ENCODE assay signal across 1 cellular context in genomic region chr9:13141629-13142028, GRCh38.
TF ChIP-seq lines count a peak whose summit lies in the region.

No MANE protein-coding gene starts in this region.

TF ChIP-seq in HepG2, 621 proteins besides CTCF, POLR2A, EP300 and RAD21 (continued from another document):
- no peak for TF ChIP-seq ZNF329 (CRISPR knock-in tag; IDR thresholded peaks at IDR 0.05; ENCODE audit: low read depth)
- no peak for TF ChIP-seq THYN1 (CRISPR knock-in tag; IDR thresholded peaks at IDR 0.05; ENCODE audit: borderline replicate concordance, low read depth)
- no peak for TF ChIP-seq RBFOX2 (IDR thresholded peaks at IDR 0.05; ENCODE audit: low read depth, low read length)
